9 cellular contexts compared by ENCODE assay signal in the genomic region with DNA sequence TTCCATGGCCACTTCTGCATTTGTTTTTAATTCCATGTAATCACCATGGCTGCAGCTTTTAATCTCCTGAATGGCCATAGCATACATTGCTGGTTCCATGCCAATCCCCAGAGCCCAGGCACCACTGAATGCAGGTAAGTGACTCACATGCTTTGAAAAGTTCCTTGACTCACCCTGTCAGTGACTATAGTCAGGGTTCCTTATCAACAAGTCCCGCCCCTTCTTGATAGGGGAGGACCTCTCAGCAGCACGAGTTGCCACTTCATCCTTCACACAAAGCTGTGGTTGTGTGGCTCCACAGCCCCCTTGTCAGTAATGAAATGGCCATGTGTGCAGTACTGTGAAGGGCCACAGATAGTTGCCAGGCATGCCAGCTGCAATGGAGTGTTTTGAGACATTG.
DNase-seq lines count a peak whose midpoint lies in the region; ATAC-seq and TF ChIP-seq lines count a peak whose summit lies in the region.
"Had no signal": no experiment of that assay in that cellular context is flagged by ENCODE, and none has a peak within 500 bp of the region (broad histone marks: within the 10 kb centered on the region; RNA-seq: fewer than 3 reads in every experiment).

No MANE protein-coding gene starts in this region.

- no peaks in the 10 kb centered on the region for H3K9me3 ChIP-seq in stomach
- H3K9me3 ChIP-seq in MM.1S (replicated peaks; ENCODE audit: insufficient read depth, low read length): no peaks in the 10 kb centered on the region
- no peaks in the 10 kb centered on the region for H3K9me3 ChIP-seq in T-helper 17 cell (ENCODE audit: control insufficient read depth, low read length, poor library complexity, severe bottlenecking)

- DNase-seq in activated T-cell treated with anti-CD3 and anti-CD28 coated beads for 24 hours (ENCODE audit: low read depth) (peak; percentile 20), islet precursor cell (peak; percentile 57), stomach (peak; percentile 79), MM.1S (no peak), T-helper 17 cell (no peak)
- no peak for DNase-seq in activated T-cell treated with anti-CD3 and anti-CD28 coated beads, Interleukin-2, amount 50 U/mL, for 24 hours
- peak in 1 of 2 donors; percentile 18 for DNase-seq in activated naive CD4-positive, alpha-beta T cell treated with anti-CD3 and anti-CD28 coated beads, Interleukin-2, amount 50 U/mL, for 72 hours (ENCODE audit: low spot score in 2 of 2)
- DNase-seq: CD4-positive, alpha-beta memory T cell had no signal

- H3K9me3 Mint-ChIP-seq in activated T-cell treated with anti-CD3 and anti-CD28 coated beads, Interleukin-2, amount 50 U/mL, for 24 hours: peaks cover 5% of the 10 kb centered on the region
- H3K9me3 Mint-ChIP-seq in activated naive CD4-positive, alpha-beta T cell treated with anti-CD3 and anti-CD28 coated beads, Interleukin-2, amount 50 U/mL, for 72 hours: peaks cover 0 to 9% of the 10 kb centered on the region in 2 donors

- H3K4me3 ChIP-seq in stomach: no peak overlapping the region
- H3K4me3 ChIP-seq in MM.1S (ENCODE audit: low read length): no peak overlapping the region

- no peak for TF ChIP-seq EP300 in stomach (IDR thresholded peaks at IDR 0.05)

- no peak overlapping the region for H3K27ac Mint-ChIP-seq in activated T-cell treated with anti-CD3 and anti-CD28 coated beads, Interleukin-2, amount 50 U/mL, for 24 hours
- no peak overlapping the region for H3K27ac Mint-ChIP-seq in activated naive CD4-positive, alpha-beta T cell treated with anti-CD3 and anti-CD28 coated beads, Interleukin-2, amount 50 U/mL, for 72 hours
- H3K27ac Mint-ChIP-seq in T-helper 17 cell: no peak overlapping the region

- peaks cover 4% of the 10 kb centered on the region for H3K4me1 Mint-ChIP-seq in activated T-cell treated with anti-CD3 and anti-CD28 coated beads, Interleukin-2, amount 50 U/mL, for 24 hours (ENCODE audit: low read depth)
- H3K4me1 Mint-ChIP-seq in T-helper 17 cell: no peaks in the 10 kb centered on the region
- H3K4me1 Mint-ChIP-seq: CD4-positive, alpha-beta memory T cell had no signal

- H3K9me2 ChIP-seq in MM.1S (replicated peaks; ENCODE audit: insufficient read depth, low read length): no peaks in the 10 kb centered on the region

- H3K27ac ChIP-seq in stomach (peak overlapping the region; percentile 19 to 52 (median 27)), MM.1S (ENCODE audit: low read length) (no peak overlapping the region)

- H3K4me2 ChIP-seq in MM.1S (ENCODE audit: low read depth, low read length): no peak overlapping the region

- peak; percentile 92 to 99 for ATAC-seq in activated naive CD4-positive, alpha-beta T cell treated with anti-CD3 and anti-CD28 coated beads, Interleukin-2, amount 50 U/mL, for 72 hours
- ATAC-seq in HG03460 (IDR thresholded peaks at IDR 0.05; ENCODE audit: unreplicated experiment) (no peak), T-helper 17 cell (no peak)

- H3K27me3 ChIP-seq in stomach: no peaks in the 10 kb centered on the region
- no peaks in the 10 kb centered on the region for H3K27me3 ChIP-seq in MM.1S (replicated peaks; ENCODE audit: insufficient read depth, low read length)

- no peaks in the 10 kb centered on the region for H3F3A ChIP-seq in MM.1S (ENCODE audit: insufficient read depth, low read length)

- WGBS in stomach, 5 donors: 10 to 31% (median 22%) methylated on average over 2 of the region's 2 CpGs

- no peaks in the 10 kb centered on the region for H4K20me1 ChIP-seq in MM.1S (ENCODE audit: insufficient read depth, low read length)

- H3K36me3 ChIP-seq in stomach: no peaks in the 10 kb centered on the region
- no peaks in the 10 kb centered on the region for H3K36me3 ChIP-seq in MM.1S (replicated peaks; ENCODE audit: insufficient read depth, low read length)

- H3K4me1 ChIP-seq in stomach (peaks cover 0 to 17% (median 11%) of the 10 kb centered on the region in 4 donors), MM.1S (ENCODE audit: low read length) (no peaks in the 10 kb centered on the region)

- no peak overlapping the region for H3K9ac ChIP-seq in MM.1S (ENCODE audit: low read length)

- intact Hi-C loops in stomach (cut with DNase I; ENCODE audit: low total_unique reads): no loop called here

- no peaks in the 10 kb centered on the region for H3K36me3 Mint-ChIP-seq in activated T-cell treated with anti-CD3 and anti-CD28 coated beads, Interleukin-2, amount 50 U/mL, for 24 hours (ENCODE audit: low read depth)
- H3K36me3 Mint-ChIP-seq in activated naive CD4-positive, alpha-beta T cell treated with anti-CD3 and anti-CD28 coated beads, Interleukin-2, amount 50 U/mL, for 72 hours: no peaks in the 10 kb centered on the region
- H3K36me3 Mint-ChIP-seq in T-helper 17 cell (ENCODE audit: low read depth): no peaks in the 10 kb centered on the region
- H3K36me3 Mint-ChIP-seq: CD4-positive, alpha-beta memory T cell had no signal

- TF ChIP-seq CTCF in stomach (IDR thresholded peaks at IDR 0.05) (no peak), MM.1S (IDR thresholded peaks at IDR 0.05; ENCODE audit: low read length) (no peak)

- no peaks in the 10 kb centered on the region for H3K27me3 Mint-ChIP-seq in activated T-cell treated with anti-CD3 and anti-CD28 coated beads, Interleukin-2, amount 50 U/mL, for 24 hours
- H3K27me3 Mint-ChIP-seq in T-helper 17 cell: no peaks in the 10 kb centered on the region
- H3K27me3 Mint-ChIP-seq: CD4-positive, alpha-beta memory T cell had no signal

- TF ChIP-seq POLR2A in stomach (IDR thresholded peaks at IDR 0.05): no peak

- H3K4me3 Mint-ChIP-seq in activated T-cell treated with anti-CD3 and anti-CD28 coated beads, Interleukin-2, amount 50 U/mL, for 24 hours: no peak overlapping the region
- H3K4me3 Mint-ChIP-seq in T-helper 17 cell: no peak overlapping the region
- H3K4me3 Mint-ChIP-seq: CD4-positive, alpha-beta memory T cell had no signal

- H3K79me2 ChIP-seq in MM.1S (ENCODE audit: low read length): no peaks in the 10 kb centered on the region

- H2AFZ ChIP-seq in MM.1S (ENCODE audit: low read length): no peak overlapping the region

Comparison
In these comparisons a context has a peak if more than half of its experiments do, and no peak if none do; other contexts are left out.
1. DNase-seq: peak in activated T-cell treated with anti-CD3 and anti-CD28 coated beads for 24 hours (single experiment), islet precursor cell (single experiment) and stomach (single experiment); none in activated T-cell treated with anti-CD3 and anti-CD28 coated beads, Interleukin-2, amount 50 U/mL, for 24 hours (single experiment), MM.1S (single experiment) and T-helper 17 cell (0 of 3).
2. ATAC-seq: peak in activated naive CD4-positive, alpha-beta T cell treated with anti-CD3 and anti-CD28 coated beads, Interleukin-2, amount 50 U/mL, for 72 hours (2 of 2); none in HG03460 (single experiment) and T-helper 17 cell (single experiment).